9 cellular contexts compared by ENCODE assay signal in the genomic region with DNA sequence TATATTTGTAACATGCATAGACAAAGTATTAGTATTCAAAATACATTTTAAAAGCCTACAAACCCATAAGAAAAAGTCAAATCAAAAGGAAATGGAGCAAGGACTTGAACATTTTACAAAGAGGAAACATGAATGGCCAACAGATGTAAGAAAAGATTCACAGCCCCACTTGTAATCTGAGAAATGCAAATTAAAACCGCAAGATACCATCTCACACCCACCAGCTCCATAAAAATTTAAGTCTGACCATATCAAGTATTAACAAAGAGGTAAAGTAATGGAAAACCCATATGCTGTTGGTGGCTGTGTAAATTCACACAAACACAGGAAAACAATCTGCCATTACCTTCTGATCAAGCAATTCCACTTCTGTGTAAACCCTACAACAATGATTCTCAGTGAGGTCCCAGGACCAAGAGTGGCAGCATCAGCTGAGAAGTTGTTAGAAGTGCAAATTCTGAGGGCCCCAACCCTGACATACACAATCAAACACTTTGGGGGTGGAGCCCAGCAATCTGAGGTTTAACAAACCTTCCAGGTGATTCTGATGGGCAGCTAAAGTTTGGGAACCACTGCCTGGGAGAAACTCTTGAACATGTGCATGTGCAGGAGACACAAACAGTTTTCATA. TPM values are rescaled to one million over a fixed set of nuclear protein-coding genes. Genes with fewer than 3 reads are reported as not detected.
A peak's percentile ranks its signal among the peaks of the same experiment; 100 is the strongest.
DNase-seq lines count a peak whose midpoint lies in the region; ATAC-seq and TF ChIP-seq lines count a peak whose summit lies in the region.
"Had no signal": no experiment of that assay in that cellular context is flagged by ENCODE, and none has a peak within 500 bp of the region (broad histone marks: within the 10 kb centered on the region; RNA-seq: fewer than 3 reads in every experiment).

No MANE protein-coding gene starts in this region.

- CTCF ChIA-PET in CD8-positive, alpha-beta memory T cell (lab: Charles Lee), result interaction anchor here (1.3 to 2.4 kb wide), 3 partner anchors 12 to 32 kb away, joined by 4 to 9 read pairs (median 5); no protein-coding TSS in a partner anchor
- CTCF ChIA-PET in RWPE1 (lab: Yijun Ruan, JAX), result interaction anchor here (0.6 to 1.2 kb wide), 6 partner anchors 12 to 140 kb away, joined by 3 to 6 read pairs (median 4); no protein-coding TSS in a partner anchor

- no peaks in the 10 kb centered on the region for H3K9me3 ChIP-seq in CD8-positive, alpha-beta memory T cell (ENCODE audit: low read length)

- POLR2A ChIA-PET in CD8-positive, alpha-beta memory T cell (lab: Charles Lee), result interaction anchor here (1.5 kb wide), 1 partner anchor 29 kb away, joined by 5 read pairs; no protein-coding TSS in a partner anchor
- POLR2A ChIA-PET in RWPE1 (lab: Yijun Ruan, JAX; ENCODE audit: low non-redundant PET), result no interaction called here

- H3K36me3 Mint-ChIP-seq in CD8-positive, alpha-beta memory T cell, result peaks cover 0 to 50% (median 17%) of the 10 kb centered on the region in 3 donors

- no peaks in the 10 kb centered on the region for H3K27me3 ChIP-seq in CD8-positive, alpha-beta memory T cell (ENCODE audit: insufficient read depth, low read length, poor library complexity, severe bottlenecking)

- DNase-seq in CD8-positive, alpha-beta memory T cell, result no peak
- no peak for DNase-seq in RWPE1 (ENCODE audit: low spot score)
- DNase-seq in iPS-NIHi7 (ENCODE audit: extremely low spot score), result peak; percentile 17
- no peak for DNase-seq in cortex of kidney (lab: John Stamatoyannopoulos, UW)
- no peak for DNase-seq in OCI-M2 (lab: John Stamatoyannopoulos, UW; ENCODE audit: unreplicated experiment)
- DNase-seq in DMS114 treated with DMSO at 0.1 percent for 48 hours (lab: John Stamatoyannopoulos, UW; ENCODE audit: unreplicated experiment), result no peak

- TF ChIP-seq CTCF in RWPE1 (conservative IDR thresholded peaks at IDR 0.05; ENCODE audit: low read depth), result no peak

- H3K27me3 Mint-ChIP-seq in CD8-positive, alpha-beta memory T cell, result no peaks in the 10 kb centered on the region

- no peaks in the 10 kb centered on the region for H3K9me3 Mint-ChIP-seq in CD8-positive, alpha-beta memory T cell

- peak overlapping the region; percentile 19 for H3K27ac ChIP-seq in CD8-positive, alpha-beta memory T cell (ENCODE audit: low read depth, low read length)
- peak overlapping the region; percentile 42; the same call in 1 of the 2 replicates for H3K27ac ChIP-seq in RWPE1

- H3K4me1 Mint-ChIP-seq in CD8-positive, alpha-beta memory T cell, result peaks cover 54 to 72% (median 64%) of the 10 kb centered on the region in 3 donors

- peak overlapping the region; percentile 52 to 90 (median 78) for H3K27ac Mint-ChIP-seq in CD8-positive, alpha-beta memory T cell

- peak overlapping the region in 4 of 7 donors; percentile 7 to 57 (median 32) for H3K4me3 Mint-ChIP-seq in CD8-positive, alpha-beta memory T cell

- peaks cover 17% of the 10 kb centered on the region for H3K36me3 ChIP-seq in CD8-positive, alpha-beta memory T cell (ENCODE audit: insufficient read depth, low read length)

- ATAC-seq in GM21390 (IDR thresholded peaks at IDR 0.05; ENCODE audit: unreplicated experiment) (peak; percentile 62), GM19035 (IDR thresholded peaks at IDR 0.05; ENCODE audit: unreplicated experiment) (no peak)

- no peak overlapping the region for H3K4me3 ChIP-seq in CD8-positive, alpha-beta memory T cell (ENCODE audit: low read length)

- H3K4me1 ChIP-seq in CD8-positive, alpha-beta memory T cell (ENCODE audit: insufficient read depth, low read length), result peaks cover 30% of the 10 kb centered on the region

RNA-seq across cellular contexts. Expression of gene BCL2L1, which starts 30.9 kb away (rescaled TPM):
- 100 to 1,000 TPM; 328 TPM for total RNA-seq in CD8-positive, alpha-beta memory T cell
- polyA plus RNA-seq in CD8-positive, alpha-beta memory T cell, result 32.1 TPM

RNA-seq across cellular contexts. Expression of gene TPX2, which starts 47.3 kb away (rescaled TPM):
- 10 to 100 TPM; 60.3 to 62.7 TPM for total RNA-seq in CD8-positive, alpha-beta memory T cell
- 1.1 TPM for polyA plus RNA-seq in CD8-positive, alpha-beta memory T cell

RNA-seq across cellular contexts. Expression of gene COX4I2, which starts 54.0 kb away (rescaled TPM):
- not detected for total RNA-seq in CD8-positive, alpha-beta memory T cell
- not detected for polyA plus RNA-seq in CD8-positive, alpha-beta memory T cell
- total RNA-seq: pulmonary artery endothelial cell had no signal
